ENCODE assay signal across 10 cellular contexts in genomic region chr11:12724301-12725046, GRCh38. TPM values are rescaled to one million over a fixed set of nuclear protein-coding genes. Genes with fewer than 3 reads are reported as not detected.
DNase-seq lines count a peak whose midpoint lies in the region; ATAC-seq and TF ChIP-seq lines count a peak whose summit lies in the region.
"Had no signal": no experiment of that assay in that cellular context is flagged by ENCODE, and none has a peak within 500 bp of the region (broad histone marks: within the 10 kb centered on the region; RNA-seq: fewer than 3 reads in every experiment).

No MANE protein-coding gene starts in this region.

- peak overlapping the region; percentile 4 for H3K9ac ChIP-seq in fibroblast of lung (ENCODE audit: insufficient read depth, low read length)

- no peak overlapping the region for H2AFZ ChIP-seq in fibroblast of lung (ENCODE audit: low read length)

- H3K4me3 Mint-ChIP-seq in activated CD4-positive, alpha-beta memory T cell treated with anti-CD3 and anti-CD28 coated beads for 36 hours = no peak overlapping the region
- no peak overlapping the region for H3K4me3 Mint-ChIP-seq in activated CD4-positive, alpha-beta memory T cell treated with anti-CD3 and anti-CD28 coated beads, Interleukin-2, amount 10 ng/mL, durations not matched to agents 7 days and 5 days
- H3K4me3 Mint-ChIP-seq: stimulated activated naive CD8-positive, alpha-beta T cell treated with anti-CD3 and anti-CD28 coated beads, Interleukin-15, Interleukin-2, amounts not matched to agents 100 ng/mL and 50 ng/mL, for 24 hours had no signal

- no peak overlapping the region for H3K4me2 ChIP-seq in fibroblast of lung (ENCODE audit: extremely low read depth, insufficient read depth, low read length)

- H3K79me2 ChIP-seq in fibroblast of lung (ENCODE audit: control insufficient read depth, insufficient read depth, low read length) = peaks cover 98% of the 10 kb centered on the region

- peaks cover 5% of the 10 kb centered on the region for H4K20me1 ChIP-seq in fibroblast of lung (ENCODE audit: control insufficient read depth, extremely low read depth, insufficient read depth, low read length)

- H3K4me1 Mint-ChIP-seq in activated CD4-positive, alpha-beta memory T cell treated with anti-CD3 and anti-CD28 coated beads for 36 hours (ENCODE audit: low read depth) = no peaks in the 10 kb centered on the region
- peaks cover 3% of the 10 kb centered on the region for H3K4me1 Mint-ChIP-seq in activated CD4-positive, alpha-beta memory T cell treated with anti-CD3 and anti-CD28 coated beads, Interleukin-2, amount 10 ng/mL, durations not matched to agents 7 days and 5 days

- peak in 1 of 6 experiments; percentile 2 for TF ChIP-seq CTCF in Peyer's patch (IDR thresholded peaks at IDR 0.05)
- no peak for TF ChIP-seq CTCF in fibroblast of lung (conservative IDR thresholded peaks at IDR 0.05 in 1 of 2, IDR thresholded peaks at IDR 0.05 in 1 of 2; ENCODE audit: low read depth in 1 of 2, low read length in 2 of 2)
- TF ChIP-seq CTCF in omental fat pad (IDR thresholded peaks at IDR 0.05) = no peak

- H3K27me3 Mint-ChIP-seq in activated CD4-positive, alpha-beta memory T cell treated with anti-CD3 and anti-CD28 coated beads for 36 hours = peaks cover 57% of the 10 kb centered on the region
- H3K27me3 Mint-ChIP-seq in activated CD4-positive, alpha-beta memory T cell treated with anti-CD3 and anti-CD28 coated beads, Interleukin-2, amount 10 ng/mL, durations not matched to agents 7 days and 5 days = peaks cover 71% of the 10 kb centered on the region

- peaks cover 0 to 33% (median 0%) of the 10 kb centered on the region in 4 donors for H3K4me1 ChIP-seq in Peyer's patch
- H3K4me1 ChIP-seq in fibroblast of lung (ENCODE audit: control insufficient read depth, extremely low read depth, insufficient read depth, low read length) = peaks cover 17% of the 10 kb centered on the region

- no peaks in the 10 kb centered on the region for H3K36me3 Mint-ChIP-seq in activated CD4-positive, alpha-beta memory T cell treated with anti-CD3 and anti-CD28 coated beads for 36 hours
- no peaks in the 10 kb centered on the region for H3K36me3 Mint-ChIP-seq in activated CD4-positive, alpha-beta memory T cell treated with anti-CD3 and anti-CD28 coated beads, Interleukin-2, amount 10 ng/mL, durations not matched to agents 7 days and 5 days (ENCODE audit: low read depth)

- H3K27ac ChIP-seq in Peyer's patch (peak overlapping the region in 3 of 4 donors; percentile 70 to 84 (median 73)), fibroblast of lung (ENCODE audit: insufficient read depth, low read length) (peak overlapping the region; percentile 40)

- H3K27ac Mint-ChIP-seq in activated CD4-positive, alpha-beta memory T cell treated with anti-CD3 and anti-CD28 coated beads for 36 hours = no peak overlapping the region
- no peak overlapping the region for H3K27ac Mint-ChIP-seq in activated CD4-positive, alpha-beta memory T cell treated with anti-CD3 and anti-CD28 coated beads, Interleukin-2, amount 10 ng/mL, durations not matched to agents 7 days and 5 days
- H3K27ac Mint-ChIP-seq: stimulated activated naive CD8-positive, alpha-beta T cell treated with anti-CD3 and anti-CD28 coated beads, Interleukin-15, Interleukin-2, amounts not matched to agents 100 ng/mL and 50 ng/mL, for 24 hours had no signal

- H3K4me3 ChIP-seq in Peyer's patch (no peak overlapping the region), fibroblast of lung (replicated peaks in 1 of 4; ENCODE audit: control extremely low read depth in 1 of 4, insufficient read depth in 1 of 4, low read depth in 3 of 4, low read length in 4 of 4) (no peak overlapping the region)

- POLR2A ChIA-PET in activated CD4-positive, alpha-beta memory T cell treated with anti-CD3 and anti-CD28 coated beads for 36 hours (lab: Charles Lee) = no interaction called here
- POLR2A ChIA-PET in activated CD4-positive, alpha-beta memory T cell treated with anti-CD3 and anti-CD28 coated beads, Interleukin-2, amount 10 ng/mL, durations not matched to agents 7 days and 5 days (lab: Charles Lee) = no interaction called here

- intact Hi-C loops in activated CD4-positive, alpha-beta memory T cell treated with anti-CD3 and anti-CD28 coated beads for 36 hours (cut with micrococcal nuclease) = no loop called here

- no peak for TF ChIP-seq POLR2A in Peyer's patch (IDR thresholded peaks at IDR 0.05)

- no peaks in the 10 kb centered on the region for H3K9me3 Mint-ChIP-seq in activated CD4-positive, alpha-beta memory T cell treated with anti-CD3 and anti-CD28 coated beads for 36 hours
- H3K9me3 Mint-ChIP-seq in activated CD4-positive, alpha-beta memory T cell treated with anti-CD3 and anti-CD28 coated beads, Interleukin-2, amount 10 ng/mL, durations not matched to agents 7 days and 5 days = no peaks in the 10 kb centered on the region
- H3K9me3 Mint-ChIP-seq: stimulated activated naive CD8-positive, alpha-beta T cell treated with anti-CD3 and anti-CD28 coated beads, Interleukin-15, Interleukin-2, amounts not matched to agents 100 ng/mL and 50 ng/mL, for 24 hours had no signal

- H3K27me3 ChIP-seq in Peyer's patch (no peaks in the 10 kb centered on the region), fibroblast of lung (ENCODE audit: control insufficient read depth, insufficient read depth, low read length) (no peaks in the 10 kb centered on the region)

- CTCF ChIA-PET in activated CD4-positive, alpha-beta memory T cell treated with anti-CD3 and anti-CD28 coated beads for 36 hours (lab: Charles Lee) = no interaction called here
- CTCF ChIA-PET in activated CD4-positive, alpha-beta memory T cell treated with anti-CD3 and anti-CD28 coated beads, Interleukin-2, amount 10 ng/mL, durations not matched to agents 7 days and 5 days (lab: Charles Lee) = no interaction called here

- no peaks in the 10 kb centered on the region for H3K9me3 ChIP-seq in Peyer's patch
- no peaks in the 10 kb centered on the region for H3K9me3 ChIP-seq in fibroblast of lung (ENCODE audit: control insufficient read depth, insufficient read depth, low read depth, low read length)

- H3K36me3 ChIP-seq in Peyer's patch (no peaks in the 10 kb centered on the region), fibroblast of lung (ENCODE audit: control insufficient read depth, insufficient read depth, low read length) (peaks cover 2% of the 10 kb centered on the region)

- DNase-seq in activated CD4-positive, alpha-beta memory T cell treated with anti-CD3 and anti-CD28 coated beads for 36 hours = peak; percentile 23
- DNase-seq in activated CD4-positive, alpha-beta memory T cell treated with anti-CD3 and anti-CD28 coated beads, Interleukin-2, amount 10 ng/mL, durations not matched to agents 7 days and 5 days = no peak
- DNase-seq in Peyer's patch = peak; percentile 25 to 94 (median 85)
- peak; percentile 91 to 96 for DNase-seq in fibroblast of lung (ENCODE audit: low read depth in 2 of 2)
- DNase-seq in omental fat pad (ENCODE audit: low spot score) = peak; percentile 94
- DNase-seq in GM19240 (ENCODE audit: insufficient read length, low spot score) = no peak
- DNase-seq: DND-41 had no signal

- ATAC-seq in omental fat pad (ENCODE audit: low FRiP score) = peak; percentile 83
- ATAC-seq in GM18909 (IDR thresholded peaks at IDR 0.05; ENCODE audit: poor library complexity, unreplicated experiment) = no peak
- ATAC-seq in GM18868 (IDR thresholded peaks at IDR 0.05; ENCODE audit: unreplicated experiment) = no peak

RNA-seq across cellular contexts. Expression of gene TEAD1, which starts 50.3 kb away (rescaled TPM):
- total RNA-seq in activated CD4-positive, alpha-beta memory T cell treated with anti-CD3 and anti-CD28 coated beads for 36 hours = 1 to 10 TPM; 1.0 to 1.5 TPM
- total RNA-seq in activated CD4-positive, alpha-beta memory T cell treated with anti-CD3 and anti-CD28 coated beads, Interleukin-2, amount 10 ng/mL, durations not matched to agents 7 days and 5 days = 1 to 10 TPM in 1 of 2 experiments, under 1 TPM in 1; 0.98 to 1.0 TPM
- total RNA-seq in Peyer's patch = 100 to 1,000 TPM in 1 of 4 donors, 10 to 100 TPM in 3; 34.5 to 125 (median 65.1) TPM
- total RNA-seq in fibroblast of lung = 65.0 and 121 TPM in 2 replicates
- 78.9 and 88.6 TPM in 2 replicates for polyA plus RNA-seq in fibroblast of lung
- 58.0 and 90.2 TPM in 2 replicates for polyA plus RNA-seq in fibroblast of lung (2012)
- polyA minus RNA-seq in fibroblast of lung (ENCODE audit: low replicate concordance) = 97.1 and 105 TPM in 2 replicates
- total RNA-seq in omental fat pad = 100 to 1,000 TPM in 2 of 4 donors, 10 to 100 TPM in 2; 81.7 to 123 (median 103) TPM

Comparison
In these comparisons a context has a peak if more than half of its experiments do, and no peak if none do; other contexts are left out.
1. DNase-seq: peak in activated CD4-positive, alpha-beta memory T cell treated with anti-CD3 and anti-CD28 coated beads for 36 hours (single experiment), Peyer's patch (3 of 3), fibroblast of lung (2 of 2) and omental fat pad (single experiment); none in activated CD4-positive, alpha-beta memory T cell treated with anti-CD3 and anti-CD28 coated beads, Interleukin-2, amount 10 ng/mL, durations not matched to agents 7 days and 5 days (single experiment) and GM19240 (single experiment).
2. RNA of gene TEAD1, which starts 50.3 kb away (total RNA-seq): 65.0 to 121 TPM in fibroblast of lung, 81.7 to 123 TPM in omental fat pad and 34.5 to 125 TPM in Peyer's patch; 1.0 to 1.5 TPM in activated CD4-positive, alpha-beta memory T cell treated with anti-CD3 and anti-CD28 coated beads for 36 hours and 0.98 to 1.0 TPM in activated CD4-positive, alpha-beta memory T cell treated with anti-CD3 and anti-CD28 coated beads, Interleukin-2, amount 10 ng/mL, durations not matched to agents 7 days and 5 days; every median in the first group is over 10 times any median in the second.